18 cellular contexts compared by ENCODE assay signal in genomic region chr2:96139181-96139758, GRCh38. TPM values are rescaled to one million over a fixed set of nuclear protein-coding genes. Genes with fewer than 3 reads are reported as not detected.
DNase-seq lines count a peak whose midpoint lies in the region; ATAC-seq and TF ChIP-seq lines count a peak whose summit lies in the region.
"Had no signal": no experiment of that assay in that cellular context is flagged by ENCODE, and none has a peak within 500 bp of the region (broad histone marks: within the 10 kb centered on the region; RNA-seq: fewer than 3 reads in every experiment).

No MANE protein-coding gene starts in this region.

- peak overlapping the region; percentile 33 for H3K9ac ChIP-seq in mucosa of stomach (ENCODE audit: low read length)

- H3K4me3 ChIP-seq in CD8-positive, alpha-beta T cell (ENCODE audit: low read depth, low read length), result no peak overlapping the region
- H3K4me3 ChIP-seq in mucosa of stomach (ENCODE audit: low read length), result no peak overlapping the region
- H3K4me3 ChIP-seq: cardiac muscle cell had no signal

- H3K36me3 Mint-ChIP-seq in CD8-positive, alpha-beta T cell, result peaks cover 31% of the 10 kb centered on the region

- H3K27ac ChIP-seq in C4-2B, result peak overlapping the region; percentile 4; the same call in 1 of the 2 replicates
- no peak overlapping the region for H3K27ac ChIP-seq in CD8-positive, alpha-beta T cell (ENCODE audit: low read depth, low read length)
- peak overlapping the region; percentile 21; the same call in 1 of the 2 replicates for H3K27ac ChIP-seq in VCaP
- H3K27ac ChIP-seq: cardiac muscle cell, HL-60 had no signal

- TF ChIP-seq CTCF in C4-2B (conservative IDR thresholded peaks at IDR 0.05) (no peak), VCaP (conservative IDR thresholded peaks at IDR 0.05) (no peak)
- no peak for TF ChIP-seq CTCF in CD8-positive, alpha-beta T cell (IDR thresholded peaks at IDR 0.05)

- no peak overlapping the region for H3K4me3 Mint-ChIP-seq in CD8-positive, alpha-beta T cell
- H3K4me3 Mint-ChIP-seq: activated T-cell treated with anti-CD3 and anti-CD28 coated beads, Interleukin-2, amount 50 U/mL, for 4 hours had no signal

- H3K4me1 ChIP-seq in CD8-positive, alpha-beta T cell (ENCODE audit: insufficient read depth, low read length), result peaks cover 30% of the 10 kb centered on the region
- H3K4me1 ChIP-seq in mucosa of stomach (ENCODE audit: control insufficient read depth, insufficient read depth, low read length), result peaks cover 23% of the 10 kb centered on the region
- H3K4me1 ChIP-seq: BE2C had no signal

- no peaks in the 10 kb centered on the region for H3K27me3 Mint-ChIP-seq in CD8-positive, alpha-beta T cell (ENCODE audit: low read depth)

- H3K36me3 ChIP-seq in CD8-positive, alpha-beta T cell (ENCODE audit: insufficient read depth, low read length), result peaks cover 16% of the 10 kb centered on the region
- H3K36me3 ChIP-seq in mucosa of stomach (ENCODE audit: control insufficient read depth, insufficient read depth, low read length), result no peaks in the 10 kb centered on the region
- H3K36me3 ChIP-seq: BE2C, cardiac muscle cell had no signal

- peaks cover 34% of the 10 kb centered on the region for H3K4me1 Mint-ChIP-seq in CD8-positive, alpha-beta T cell (ENCODE audit: low read depth)

- ATAC-seq in CD8-positive, alpha-beta T cell, result no peak
- ATAC-seq in HG02642 (IDR thresholded peaks at IDR 0.05; ENCODE audit: poor library complexity, unreplicated experiment) (no peak), GM19397 (IDR thresholded peaks at IDR 0.05; ENCODE audit: unreplicated experiment) (no peak)

- intact Hi-C loops in CD8-positive, alpha-beta T cell (cut with DNase I, micrococcal nuclease), result loop anchor here (1.0 to 2.0 kb wide), 3 partner anchors 22 to 128 kb away; partner anchors contain the start of genes ADRA2B (in 2 of the 2) and CIAO1 (in 1 of the 2)

- H3K9me3 ChIP-seq in CD8-positive, alpha-beta T cell (ENCODE audit: low read length), result no peaks in the 10 kb centered on the region
- no peaks in the 10 kb centered on the region for H3K9me3 ChIP-seq in mucosa of stomach (ENCODE audit: control insufficient read depth, low read length)
- H3K9me3 ChIP-seq: BE2C had no signal

- no peaks in the 10 kb centered on the region for H3K9me3 Mint-ChIP-seq in CD8-positive, alpha-beta T cell
- H3K9me3 Mint-ChIP-seq: activated T-cell treated with anti-CD3 and anti-CD28 coated beads, Interleukin-2, amount 50 U/mL, for 4 hours had no signal

- in situ Hi-C loops in KBM-7 (cut with MboI; ENCODE audit: low pct_unique_long_range_greater_than_20kb, low sequenced_read_pairs), result no loop called here

- H3K27ac Mint-ChIP-seq in CD8-positive, alpha-beta T cell, result peak overlapping the region; percentile 55

- POLR2A ChIA-PET in CD8-positive, alpha-beta T cell (lab: Charles Lee), result interaction anchor here (1.0 to 4.1 kb wide), 5 partner anchors 9 to 69 kb away, joined by 4 to 61 read pairs (median 6); partner anchors contain the start of gene STARD7

- no peak for DNase-seq in CD8-positive, alpha-beta T cell
- DNase-seq in KBM-7, result no peak
- DNase-seq: NCI-H187 treated with DMSO at 0.1 percent for 48 hours had no signal

- H3K27me3 ChIP-seq in CD8-positive, alpha-beta T cell (ENCODE audit: insufficient read depth, low read length), result no peaks in the 10 kb centered on the region
- no peaks in the 10 kb centered on the region for H3K27me3 ChIP-seq in mucosa of stomach (ENCODE audit: control insufficient read depth, insufficient read depth, low read length)
- H3K27me3 ChIP-seq: BE2C had no signal

- CTCF ChIA-PET in CD8-positive, alpha-beta T cell (lab: Charles Lee), result interaction anchor here (0.7 to 22.6 kb wide), 33 partner anchors 8 to 820 kb away, joined by 3 to 775 read pairs (median 6); partner anchors contain the start of genes ADRA2B and ANKRD36C

RNA-seq across cellular contexts. Expression of gene ASTL, which starts 1.0 kb away (rescaled TPM):
- total RNA-seq in CD8-positive, alpha-beta T cell, result 10 to 100 TPM; 16.6 to 17.5 TPM
- total RNA-seq: cardiac muscle cell, H4, IMR-90, liver, NCI-H460, osteocyte had no signal

RNA-seq across cellular contexts. Expression of gene DUSP2, which starts 6.0 kb away (rescaled TPM):
- 1,000 to 10,000 TPM; 1,304 to 1,350 TPM for total RNA-seq in CD8-positive, alpha-beta T cell

RNA-seq across cellular contexts. Expression of gene ADRA2B, which starts 22.9 kb away (rescaled TPM):
- total RNA-seq in CD8-positive, alpha-beta T cell, result 1 to 10 TPM; 2.0 TPM
- total RNA-seq: esophagus mucosa, H4, IMR-90, NCI-H460, osteocyte had no signal
